ENCODE assay signal across 17 cellular contexts in genomic region chr2:113196839-113197238, GRCh38. TPM values are rescaled to one million over a fixed set of nuclear protein-coding genes. Genes with fewer than 3 reads are reported as not detected.
A peak's percentile ranks its signal among the peaks of the same experiment; 100 is the strongest.
DNase-seq lines count a peak whose midpoint lies in the region; ATAC-seq and TF ChIP-seq lines count a peak whose summit lies in the region.
"Had no signal": no experiment of that assay in that cellular context is flagged by ENCODE, and none has a peak within 500 bp of the region (broad histone marks: within the 10 kb centered on the region; RNA-seq: fewer than 3 reads in every experiment).

No MANE protein-coding gene starts in this region.

- peak overlapping the region; percentile 80 for H3K27ac Mint-ChIP-seq in activated naive CD4-positive, alpha-beta T cell treated with anti-CD3 and anti-CD28 coated beads, Interleukin-2, amount 10 ng/mL, durations not matched to agents 7 days and 5 days
- peak overlapping the region; percentile 41 for H3K27ac Mint-ChIP-seq in activated T-helper 1 cell treated with anti-CD3 and anti-CD28 coated beads, Interleukin-12 subunit alpha, Interleukin-12 subunit beta, Interleukin-2, Interleukin-4 antibody, amounts not matched to agents 30 ng/mL and 10 ng/mL and 1 ng/mL, durations not matched to agents 14 hours and 24 hours and 36 hours
- H3K27ac Mint-ChIP-seq in mesothelial cell of epicardium: no peak overlapping the region
- H3K27ac Mint-ChIP-seq in stimulated activated naive B cell treated with anti-CD40 and anti-IgM and Interleukin-4, amounts not matched to agents 10 μg/mL and 1 μg/mL and 100 μg/mL, for 72 hours: peak overlapping the region; percentile 2
- H3K27ac Mint-ChIP-seq in activated CD4-positive, alpha-beta T cell treated with anti-CD3 and anti-CD28 coated beads for 36 hours: no peak overlapping the region

- H3K4me1 Mint-ChIP-seq in activated naive CD4-positive, alpha-beta T cell treated with anti-CD3 and anti-CD28 coated beads, Interleukin-2, amount 10 ng/mL, durations not matched to agents 7 days and 5 days: peaks cover 65% of the 10 kb centered on the region
- H3K4me1 Mint-ChIP-seq in activated T-helper 1 cell treated with anti-CD3 and anti-CD28 coated beads, Interleukin-12 subunit alpha, Interleukin-12 subunit beta, Interleukin-2, Interleukin-4 antibody, amounts not matched to agents 30 ng/mL and 10 ng/mL and 1 ng/mL, durations not matched to agents 14 hours and 24 hours and 36 hours (ENCODE audit: low read depth): peaks cover 42% of the 10 kb centered on the region
- H3K4me1 Mint-ChIP-seq in mesothelial cell of epicardium: peaks cover 3% of the 10 kb centered on the region
- H3K4me1 Mint-ChIP-seq in stimulated activated naive B cell treated with anti-CD40 and anti-IgM and Interleukin-4, amounts not matched to agents 10 μg/mL and 1 μg/mL and 100 μg/mL, for 72 hours: peaks cover 7 to 40% of the 10 kb centered on the region in 2 donors
- no peaks in the 10 kb centered on the region for H3K4me1 Mint-ChIP-seq in activated CD4-positive, alpha-beta T cell treated with anti-CD3 and anti-CD28 coated beads for 36 hours

- POLR2A ChIA-PET in activated CD4-positive, alpha-beta T cell treated with anti-CD3 and anti-CD28 coated beads for 36 hours (lab: Charles Lee): no interaction called here

- no peak for TF ChIP-seq CTCF in mesothelial cell of epicardium (IDR thresholded peaks at IDR 0.05; ENCODE audit: unreplicated experiment)

- H3K27me3 Mint-ChIP-seq in activated naive CD4-positive, alpha-beta T cell treated with anti-CD3 and anti-CD28 coated beads, Interleukin-2, amount 10 ng/mL, durations not matched to agents 7 days and 5 days: no peaks in the 10 kb centered on the region
- no peaks in the 10 kb centered on the region for H3K27me3 Mint-ChIP-seq in activated T-helper 1 cell treated with anti-CD3 and anti-CD28 coated beads, Interleukin-12 subunit alpha, Interleukin-12 subunit beta, Interleukin-2, Interleukin-4 antibody, amounts not matched to agents 30 ng/mL and 10 ng/mL and 1 ng/mL, durations not matched to agents 14 hours and 24 hours and 36 hours (ENCODE audit: insufficient read depth)
- no peaks in the 10 kb centered on the region for H3K27me3 Mint-ChIP-seq in mesothelial cell of epicardium (ENCODE audit: low read depth)
- no peaks in the 10 kb centered on the region for H3K27me3 Mint-ChIP-seq in stimulated activated naive B cell treated with anti-CD40 and anti-IgM and Interleukin-4, amounts not matched to agents 10 μg/mL and 1 μg/mL and 100 μg/mL, for 72 hours
- H3K27me3 Mint-ChIP-seq in activated CD4-positive, alpha-beta T cell treated with anti-CD3 and anti-CD28 coated beads for 36 hours: no peaks in the 10 kb centered on the region

- no peak for DNase-seq in activated naive CD4-positive, alpha-beta T cell treated with anti-CD3 and anti-CD28 coated beads, Interleukin-2, amount 10 ng/mL, durations not matched to agents 7 days and 5 days
- DNase-seq in activated naive CD4-positive, alpha-beta T cell (lab: John Stamatoyannopoulos, UW): no peak
- no peak for DNase-seq in activated T-helper 1 cell treated with anti-CD3 and anti-CD28 coated beads, Interleukin-12 subunit alpha, Interleukin-12 subunit beta, Interleukin-2, Interleukin-4 antibody, amounts not matched to agents 30 ng/mL and 10 ng/mL and 1 ng/mL, durations not matched to agents 14 hours and 24 hours and 36 hours (ENCODE audit: low spot score)
- no peak for DNase-seq in mesothelial cell of epicardium (ENCODE audit: low spot score in 2 of 2, unreplicated experiment in 2 of 2)
- no peak for DNase-seq in stimulated activated naive B cell treated with anti-CD40 and anti-IgM and Interleukin-4, amounts not matched to agents 10 μg/mL and 1 μg/mL and 100 μg/mL, for 72 hours
- no peak for DNase-seq in activated CD4-positive, alpha-beta T cell treated with anti-CD3 and anti-CD28 coated beads for 36 hours
- DNase-seq: ACHN; activated CD4-positive, alpha-beta T cell treated with anti-CD3 and anti-CD28 coated beads, Interleukin-2, amount 50 U/mL, for 4 hours; activated effector memory CD4-positive, alpha-beta T cell treated with Interleukin-2 at 50 U/mL for 16 hours; cortex of kidney; IMR-90; NCI-H2029; NCI-H526; stimulated activated CD4-positive, alpha-beta T cell treated with anti-CD3 and anti-CD28 coated beads, Interleukin-15, amount 100 ng/mL, for 24 hours; stomach had no signal

- intact Hi-C loops in activated T-helper 1 cell treated with anti-CD3 and anti-CD28 coated beads, Interleukin-12 subunit alpha, Interleukin-12 subunit beta, Interleukin-2, Interleukin-4 antibody, amounts not matched to agents 30 ng/mL and 10 ng/mL and 1 ng/mL, durations not matched to agents 14 hours and 24 hours and 36 hours (cut with micrococcal nuclease): loop anchor here (5.0 kb wide), 1 partner anchor 40 kb away; no protein-coding TSS in a partner anchor
- intact Hi-C loops in activated CD4-positive, alpha-beta T cell treated with anti-CD3 and anti-CD28 coated beads for 36 hours (cut with DNase I, micrococcal nuclease): loop anchor here in 1 of 2 experiments (5.0 kb wide), 1 partner anchor 115 kb away; no protein-coding TSS in a partner anchor

- no peaks in the 10 kb centered on the region for H3K9me3 Mint-ChIP-seq in activated naive CD4-positive, alpha-beta T cell treated with anti-CD3 and anti-CD28 coated beads, Interleukin-2, amount 10 ng/mL, durations not matched to agents 7 days and 5 days
- no peaks in the 10 kb centered on the region for H3K9me3 Mint-ChIP-seq in activated T-helper 1 cell treated with anti-CD3 and anti-CD28 coated beads, Interleukin-12 subunit alpha, Interleukin-12 subunit beta, Interleukin-2, Interleukin-4 antibody, amounts not matched to agents 30 ng/mL and 10 ng/mL and 1 ng/mL, durations not matched to agents 14 hours and 24 hours and 36 hours
- H3K9me3 Mint-ChIP-seq in mesothelial cell of epicardium: no peaks in the 10 kb centered on the region
- H3K9me3 Mint-ChIP-seq in stimulated activated naive B cell treated with anti-CD40 and anti-IgM and Interleukin-4, amounts not matched to agents 10 μg/mL and 1 μg/mL and 100 μg/mL, for 72 hours: no peaks in the 10 kb centered on the region
- no peaks in the 10 kb centered on the region for H3K9me3 Mint-ChIP-seq in activated CD4-positive, alpha-beta T cell treated with anti-CD3 and anti-CD28 coated beads for 36 hours (ENCODE audit: low read depth)

- peaks cover 81% of the 10 kb centered on the region for H3K36me3 Mint-ChIP-seq in activated naive CD4-positive, alpha-beta T cell treated with anti-CD3 and anti-CD28 coated beads, Interleukin-2, amount 10 ng/mL, durations not matched to agents 7 days and 5 days
- peaks cover 60% of the 10 kb centered on the region for H3K36me3 Mint-ChIP-seq in activated T-helper 1 cell treated with anti-CD3 and anti-CD28 coated beads, Interleukin-12 subunit alpha, Interleukin-12 subunit beta, Interleukin-2, Interleukin-4 antibody, amounts not matched to agents 30 ng/mL and 10 ng/mL and 1 ng/mL, durations not matched to agents 14 hours and 24 hours and 36 hours (ENCODE audit: low read depth)
- H3K36me3 Mint-ChIP-seq in mesothelial cell of epicardium: no peaks in the 10 kb centered on the region
- peaks cover 40 to 71% of the 10 kb centered on the region in 2 donors for H3K36me3 Mint-ChIP-seq in stimulated activated naive B cell treated with anti-CD40 and anti-IgM and Interleukin-4, amounts not matched to agents 10 μg/mL and 1 μg/mL and 100 μg/mL, for 72 hours
- H3K36me3 Mint-ChIP-seq in activated CD4-positive, alpha-beta T cell treated with anti-CD3 and anti-CD28 coated beads for 36 hours (ENCODE audit: low read depth): peaks cover 78% of the 10 kb centered on the region

- CTCF ChIA-PET in activated naive CD4-positive, alpha-beta T cell treated with anti-CD3 and anti-CD28 coated beads, Interleukin-2, amount 10 ng/mL, durations not matched to agents 7 days and 5 days (lab: Charles Lee): interaction anchor here (0.7 to 10.2 kb wide), 7 partner anchors 15 to 117 kb away, joined by 3 to 209 read pairs (median 45); partner anchors contain the start of gene PSD4
- CTCF ChIA-PET in activated CD4-positive, alpha-beta T cell treated with anti-CD3 and anti-CD28 coated beads for 36 hours (lab: Charles Lee): interaction anchor here (0.6 to 4.7 kb wide), 5 partner anchors 9 to 176 kb away, joined by 3 to 62 read pairs (median 4); no protein-coding TSS in a partner anchor

- H3K4me3 Mint-ChIP-seq in activated naive CD4-positive, alpha-beta T cell treated with anti-CD3 and anti-CD28 coated beads, Interleukin-2, amount 10 ng/mL, durations not matched to agents 7 days and 5 days: no peak overlapping the region
- peak overlapping the region; percentile 2 for H3K4me3 Mint-ChIP-seq in activated T-helper 1 cell treated with anti-CD3 and anti-CD28 coated beads, Interleukin-12 subunit alpha, Interleukin-12 subunit beta, Interleukin-2, Interleukin-4 antibody, amounts not matched to agents 30 ng/mL and 10 ng/mL and 1 ng/mL, durations not matched to agents 14 hours and 24 hours and 36 hours
- H3K4me3 Mint-ChIP-seq in mesothelial cell of epicardium: peak overlapping the region; percentile 73
- no peak overlapping the region for H3K4me3 Mint-ChIP-seq in stimulated activated naive B cell treated with anti-CD40 and anti-IgM and Interleukin-4, amounts not matched to agents 10 μg/mL and 1 μg/mL and 100 μg/mL, for 72 hours
- no peak overlapping the region for H3K4me3 Mint-ChIP-seq in activated CD4-positive, alpha-beta T cell treated with anti-CD3 and anti-CD28 coated beads for 36 hours

- no peak for ATAC-seq in stimulated activated naive B cell treated with anti-CD40 and anti-IgM and Interleukin-4, amounts not matched to agents 10 μg/mL and 1 μg/mL and 100 μg/mL, for 72 hours (replicated peaks)
- ATAC-seq in HG03039 (IDR thresholded peaks at IDR 0.05; ENCODE audit: unreplicated experiment) (no peak), HG03521 (IDR thresholded peaks at IDR 0.05; ENCODE audit: unreplicated experiment) (no peak)
- ATAC-seq in activated CD4-positive, alpha-beta T cell treated with anti-CD3 and anti-CD28 coated beads for 36 hours: no peak

RNA-seq across cellular contexts. Expression of gene PSD4, which starts 23.1 kb away (rescaled TPM):
- total RNA-seq in activated T-helper 1 cell treated with anti-CD3 and anti-CD28 coated beads, Interleukin-12 subunit alpha, Interleukin-12 subunit beta, Interleukin-2, Interleukin-4 antibody, amounts not matched to agents 30 ng/mL and 10 ng/mL and 1 ng/mL, durations not matched to agents 14 hours and 24 hours and 36 hours: 249 and 257 TPM in 2 replicates
- total RNA-seq in mesothelial cell of epicardium: 16.6 to 21.4 TPM (median 20.1 TPM) in 3 replicates
- total RNA-seq in activated CD4-positive, alpha-beta T cell treated with anti-CD3 and anti-CD28 coated beads for 36 hours: 100 to 1,000 TPM; 232 to 274 TPM

Comparison
In these comparisons a context has a peak if more than half of its experiments do, and no peak if none do; other contexts are left out.
1. H3K27ac Mint-ChIP-seq: peak in activated naive CD4-positive, alpha-beta T cell treated with anti-CD3 and anti-CD28 coated beads, Interleukin-2, amount 10 ng/mL, durations not matched to agents 7 days and 5 days (single experiment), activated T-helper 1 cell treated with anti-CD3 and anti-CD28 coated beads, Interleukin-12 subunit alpha, Interleukin-12 subunit beta, Interleukin-2, Interleukin-4 antibody, amounts not matched to agents 30 ng/mL and 10 ng/mL and 1 ng/mL, durations not matched to agents 14 hours and 24 hours and 36 hours (single experiment) and stimulated activated naive B cell treated with anti-CD40 and anti-IgM and Interleukin-4, amounts not matched to agents 10 μg/mL and 1 μg/mL and 100 μg/mL, for 72 hours (single experiment); none in mesothelial cell of epicardium (single experiment) and activated CD4-positive, alpha-beta T cell treated with anti-CD3 and anti-CD28 coated beads for 36 hours (single experiment).
2. H3K4me3 Mint-ChIP-seq: peak in activated T-helper 1 cell treated with anti-CD3 and anti-CD28 coated beads, Interleukin-12 subunit alpha, Interleukin-12 subunit beta, Interleukin-2, Interleukin-4 antibody, amounts not matched to agents 30 ng/mL and 10 ng/mL and 1 ng/mL, durations not matched to agents 14 hours and 24 hours and 36 hours (single experiment) and mesothelial cell of epicardium (single experiment); none in activated naive CD4-positive, alpha-beta T cell treated with anti-CD3 and anti-CD28 coated beads, Interleukin-2, amount 10 ng/mL, durations not matched to agents 7 days and 5 days (single experiment), stimulated activated naive B cell treated with anti-CD40 and anti-IgM and Interleukin-4, amounts not matched to agents 10 μg/mL and 1 μg/mL and 100 μg/mL, for 72 hours (0 of 2) and activated CD4-positive, alpha-beta T cell treated with anti-CD3 and anti-CD28 coated beads for 36 hours (single experiment).
3. RNA of gene PSD4, which starts 23.1 kb away (total RNA-seq): 232 to 274 TPM in activated CD4-positive, alpha-beta T cell treated with anti-CD3 and anti-CD28 coated beads for 36 hours and 249 to 257 TPM in activated T-helper 1 cell treated with anti-CD3 and anti-CD28 coated beads, Interleukin-12 subunit alpha, Interleukin-12 subunit beta, Interleukin-2, Interleukin-4 antibody, amounts not matched to agents 30 ng/mL and 10 ng/mL and 1 ng/mL, durations not matched to agents 14 hours and 24 hours and 36 hours; 16.6 to 21.4 TPM in mesothelial cell of epicardium; every median in the first group is over 10 times any median in the second.